8 cellular contexts compared by ENCODE assay signal in genomic region chr19:2477141-2477710, GRCh38. TPM values are rescaled to one million over a fixed set of nuclear protein-coding genes. Genes with fewer than 3 reads are reported as not detected.
DNase-seq lines count a peak whose midpoint lies in the region; ATAC-seq and TF ChIP-seq lines count a peak whose summit lies in the region.

No MANE protein-coding gene starts in this region.

- no peak overlapping the region for H3K27ac ChIP-seq in neuronal stem cell (replicated peaks; ENCODE audit: low read length)

- peaks cover 0 to 52% (median 23%) of the 10 kb centered on the region in 3 experiments for H3K27me3 ChIP-seq in neuronal stem cell (ENCODE audit: control insufficient read depth in 3 of 3, insufficient read depth in 3 of 3, low read depth in 1 of 3, low read length in 3 of 3)

- peak overlapping the region; percentile 99 for H3K4me3 ChIP-seq in fibroblast of the aortic adventitia (ENCODE audit: low read depth, low read length)
- peak overlapping the region; percentile 70 to 87 for H3K4me3 ChIP-seq in neuronal stem cell (ENCODE audit: low read length in 2 of 2)

- H3K9ac ChIP-seq in neuronal stem cell (ENCODE audit: low read depth, low read length, poor library complexity), result peak overlapping the region; percentile 67

- H3K9me3 ChIP-seq in neuronal stem cell (replicated peaks in 1 of 2; ENCODE audit: control insufficient read depth in 2 of 2, insufficient read depth in 1 of 2, low read depth in 1 of 2, low read length in 2 of 2), result peaks cover 0 to 2% of the 10 kb centered on the region in 2 donors

- H3K4me2 ChIP-seq in neuronal stem cell (ENCODE audit: insufficient read depth, low read length, poor library complexity, severe bottlenecking), result peak overlapping the region; percentile 100

- no peak overlapping the region for H3K4ac ChIP-seq in neuronal stem cell (ENCODE audit: low read length)

- H3K14ac ChIP-seq in neuronal stem cell (ENCODE audit: low read length), result no peak overlapping the region

- TF ChIP-seq CTCF in fibroblast of the aortic adventitia (IDR thresholded peaks at IDR 0.05; ENCODE audit: insufficient read depth, low read length), result no peak

- H2BK12ac ChIP-seq in neuronal stem cell (ENCODE audit: low read length), result peak overlapping the region; percentile 0

- no CpG with 5 or more reads among the region's 27 CpGs for WGBS in neuronal stem cell (ENCODE audit: extremely low coverage in 2 of 2, insufficient read length in 2 of 2, insufficient replicate concordance in 1 of 2), 2 donors

- DNase-seq in NCI-H1092 treated with DMSO at 0.1 percent for 48 hours (lab: John Stamatoyannopoulos, UW), result peak; percentile 6
- DNase-seq in NCI-H1092 (lab: John Stamatoyannopoulos, UW), result no peak
- peak; percentile 72 for DNase-seq in activated CD8-positive, alpha-beta memory T cell treated with anti-CD3 and anti-CD28 coated beads, Interleukin-2, amount 50 U/mL, for 48 hours
- DNase-seq in fibroblast of the aortic adventitia (ENCODE audit: low read depth), result peak; percentile 33
- DNase-seq in neuronal stem cell (ENCODE audit: low spot score), result no peak
- DNase-seq in mesenteric fat pad (ENCODE audit: low spot score), result no peak
- no peak for DNase-seq in SKM-1 treated with dmso at 0.1 percent for 144 hours (lab: John Stamatoyannopoulos, UW; ENCODE audit: unreplicated experiment)

- H4K91ac ChIP-seq in neuronal stem cell (ENCODE audit: low read depth, low read length, poor library complexity), result no peak overlapping the region

- H2AK5ac ChIP-seq in neuronal stem cell (ENCODE audit: low read depth, low read length), result peak overlapping the region; percentile 54

- H2BK15ac ChIP-seq in neuronal stem cell (ENCODE audit: low read length), result peak overlapping the region; percentile 93

- no peak overlapping the region for H2AFZ ChIP-seq in neuronal stem cell (ENCODE audit: low read length)

- ATAC-seq in GM18519 (IDR thresholded peaks at IDR 0.05; ENCODE audit: low FRiP score, unreplicated experiment), result no peak

- H3K36me3 ChIP-seq in neuronal stem cell (replicated peaks in 1 of 2; ENCODE audit: control insufficient read depth in 2 of 2, insufficient read depth in 2 of 2, low read length in 2 of 2), result peaks cover 0 to 5% of the 10 kb centered on the region in 2 donors

- H3K79me1 ChIP-seq in neuronal stem cell (ENCODE audit: low read depth, low read length), result no peaks in the 10 kb centered on the region

- no peak overlapping the region for H2BK120ac ChIP-seq in neuronal stem cell (ENCODE audit: low read depth, low read length)

- H3K18ac ChIP-seq in neuronal stem cell (ENCODE audit: low read length), result peak overlapping the region; percentile 95

- H2BK5ac ChIP-seq in neuronal stem cell (ENCODE audit: low read length), result no peak overlapping the region

- H3K4me1 ChIP-seq in neuronal stem cell (ENCODE audit: control insufficient read depth in 2 of 2, insufficient read depth in 1 of 2, low read depth in 1 of 2, low read length in 2 of 2), result peaks cover 18 to 20% of the 10 kb centered on the region in 2 donors

- peak overlapping the region; percentile 29 for H3K23ac ChIP-seq in neuronal stem cell (ENCODE audit: low read depth, low read length, poor library complexity)

- no peak overlapping the region for H4K8ac ChIP-seq in neuronal stem cell (ENCODE audit: low read depth, low read length)

RNA-seq across cellular contexts. Expression of gene GADD45B, which starts 1.3 kb away (rescaled TPM):
- 14.3 and 14.8 TPM in 2 replicates for total RNA-seq in fibroblast of the aortic adventitia (ENCODE audit: low replicate concordance)
- 3.0 TPM for polyA plus RNA-seq in neuronal stem cell (2013, experiment 1 of 2)
- polyA plus RNA-seq in neuronal stem cell (2013, experiment 2 of 2), result 2.3 TPM
- 365 TPM for total RNA-seq in mesenteric fat pad

RNA-seq across cellular contexts. Expression of gene LMNB2, which starts 20.5 kb away (rescaled TPM):
- total RNA-seq in fibroblast of the aortic adventitia (ENCODE audit: low replicate concordance) (16.7 and 68.1 TPM in 2 replicates), mesenteric fat pad (19.6 TPM)
- 123 TPM for polyA plus RNA-seq in neuronal stem cell (2013, experiment 1 of 2)
- 124 TPM for polyA plus RNA-seq in neuronal stem cell (2013, experiment 2 of 2)

RNA-seq across cellular contexts. Expression of gene TIMM13, which starts 49.8 kb away (rescaled TPM):
- total RNA-seq in fibroblast of the aortic adventitia (ENCODE audit: low replicate concordance) (26.9 and 33.1 TPM in 2 replicates), mesenteric fat pad (80.3 TPM)
- polyA plus RNA-seq in neuronal stem cell (2013, experiment 1 of 2), result 75.3 TPM
- 72.7 TPM for polyA plus RNA-seq in neuronal stem cell (2013, experiment 2 of 2)

Comparison
In these comparisons a context has a peak if more than half of its experiments do, and no peak if none do; other contexts are left out.
1. DNase-seq: peak in NCI-H1092 treated with DMSO at 0.1 percent for 48 hours (single experiment), activated CD8-positive, alpha-beta memory T cell treated with anti-CD3 and anti-CD28 coated beads, Interleukin-2, amount 50 U/mL, for 48 hours (single experiment) and fibroblast of the aortic adventitia (single experiment); none in NCI-H1092 (single experiment), neuronal stem cell (single experiment), mesenteric fat pad (single experiment) and SKM-1 treated with dmso at 0.1 percent for 144 hours (single experiment).
2. RNA of gene GADD45B, which starts 1.3 kb away (total RNA-seq): 365 TPM in mesenteric fat pad (single experiment); 14.3 to 14.8 TPM in fibroblast of the aortic adventitia; every median in the first group is over 10 times any median in the second.